ENCODE assay signal across 10 cellular contexts in the genomic region with DNA sequence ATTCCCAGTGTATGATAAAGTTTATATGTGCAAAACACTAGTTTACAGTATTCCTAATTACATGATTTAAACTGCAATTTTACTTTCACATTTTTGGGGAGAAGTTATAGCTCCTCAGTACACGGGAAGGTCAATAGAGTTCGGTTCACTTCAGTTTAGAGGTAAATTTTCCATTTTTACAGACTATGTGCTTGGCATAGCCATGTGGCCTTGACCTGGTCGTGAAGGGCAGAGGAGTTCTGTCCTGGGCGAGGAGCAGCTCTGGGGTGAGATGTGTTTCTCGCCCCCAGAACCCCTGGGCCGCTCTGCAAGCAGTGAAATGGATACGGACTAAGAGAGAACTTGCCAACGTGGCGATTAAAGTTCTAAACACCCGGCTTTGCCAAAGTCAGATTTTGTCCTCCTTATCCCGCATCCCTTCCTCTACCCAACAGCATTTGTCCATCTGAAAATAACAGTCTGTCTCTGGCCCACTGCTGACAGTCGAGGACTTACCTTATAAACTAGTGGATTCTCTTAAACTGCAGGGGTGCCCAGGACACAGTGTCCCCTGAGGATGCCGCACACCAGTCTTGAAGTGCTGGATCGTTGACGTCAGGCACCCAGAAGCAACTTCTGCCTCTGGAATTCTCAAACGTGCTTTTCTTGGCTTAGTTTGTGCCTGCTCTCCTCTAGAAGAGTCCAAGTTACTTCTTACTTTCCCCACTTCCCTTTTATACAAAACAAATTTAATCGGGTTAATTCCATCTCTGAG. TPM values are rescaled to one million over a fixed set of nuclear protein-coding genes. Genes with fewer than 3 reads are reported as not detected.
A peak's percentile ranks its signal among the peaks of the same experiment; 100 is the strongest.
DNase-seq lines count a peak whose midpoint lies in the region; TF ChIP-seq lines count a peak whose summit lies in the region.
"Had no signal": no experiment of that assay in that cellular context is flagged by ENCODE, and none has a peak within 500 bp of the region (broad histone marks: within the 10 kb centered on the region; RNA-seq: fewer than 3 reads in every experiment).

No MANE protein-coding gene starts in this region.

- H3K4me3 ChIP-seq in coronary artery (peak overlapping the region; percentile 94), vagina (no peak overlapping the region)

- no peak for TF ChIP-seq CTCF in coronary artery (IDR thresholded peaks at IDR 0.05)
- TF ChIP-seq CTCF in neural crest cell (conservative IDR thresholded peaks at IDR 0.05) = no peak
- no peak for TF ChIP-seq CTCF in vagina (IDR thresholded peaks at IDR 0.05)

- no peaks in the 10 kb centered on the region for H3K27me3 Mint-ChIP-seq in activated naive CD8-positive, alpha-beta T cell
- no peaks in the 10 kb centered on the region for H3K27me3 Mint-ChIP-seq in activated naive CD8-positive, alpha-beta T cell treated with anti-CD3 and anti-CD28 coated beads for 36 hours
- H3K27me3 Mint-ChIP-seq in neural crest cell (ENCODE audit: low read depth) = no peaks in the 10 kb centered on the region

- TF ChIP-seq POLR2A in vagina (IDR thresholded peaks at IDR 0.05) = no peak

- H3K9me3 Mint-ChIP-seq in activated naive CD8-positive, alpha-beta T cell (ENCODE audit: low read depth) = no peaks in the 10 kb centered on the region
- H3K9me3 Mint-ChIP-seq in activated naive CD8-positive, alpha-beta T cell treated with anti-CD3 and anti-CD28 coated beads for 36 hours = no peaks in the 10 kb centered on the region
- no peaks in the 10 kb centered on the region for H3K9me3 Mint-ChIP-seq in neural crest cell

- H3K36me3 Mint-ChIP-seq in activated naive CD8-positive, alpha-beta T cell = no peaks in the 10 kb centered on the region
- peaks cover 8% of the 10 kb centered on the region for H3K36me3 Mint-ChIP-seq in activated naive CD8-positive, alpha-beta T cell treated with anti-CD3 and anti-CD28 coated beads for 36 hours
- peaks cover under 1% of the 10 kb centered on the region for H3K36me3 Mint-ChIP-seq in neural crest cell (ENCODE audit: low read depth)

- peak overlapping the region; percentile 25 for H3K4me3 Mint-ChIP-seq in activated naive CD8-positive, alpha-beta T cell
- no peak overlapping the region for H3K4me3 Mint-ChIP-seq in activated naive CD8-positive, alpha-beta T cell treated with anti-CD3 and anti-CD28 coated beads for 36 hours
- H3K4me3 Mint-ChIP-seq in neural crest cell = peak overlapping the region; percentile 64

- H3K4me1 ChIP-seq in vagina = peaks cover 30% of the 10 kb centered on the region

- H3K4me1 Mint-ChIP-seq in activated naive CD8-positive, alpha-beta T cell (ENCODE audit: low read depth) = peaks cover 16% of the 10 kb centered on the region
- H3K4me1 Mint-ChIP-seq in activated naive CD8-positive, alpha-beta T cell treated with anti-CD3 and anti-CD28 coated beads for 36 hours = peaks cover 15% of the 10 kb centered on the region
- H3K4me1 Mint-ChIP-seq in neural crest cell = peaks cover 16% of the 10 kb centered on the region

- no peak for DNase-seq in activated naive CD8-positive, alpha-beta T cell treated with anti-CD3 and anti-CD28 coated beads for 36 hours
- DNase-seq in coronary artery (ENCODE audit: low spot score) (peak; percentile 91), neural crest cell (ENCODE audit: low read depth, low spot score) (no peak), vagina (ENCODE audit: extremely low spot score in 2 of 2) (no peak), NCI-H187 (lab: John Stamatoyannopoulos, UW) (no peak), iPS-NIHi11 (ENCODE audit: low spot score) (no peak)
- DNase-seq in stimulated activated CD4-positive, alpha-beta T cell treated with anti-CD3 and anti-CD28 coated beads, Interleukin-1b, Interleukin-23, amount 100 ng/mL, for 48 hours = no peak
- DNase-seq: H7, MV-4-11 had no signal

- no peaks in the 10 kb centered on the region for H3K9me3 ChIP-seq in vagina

- H3K27me3 ChIP-seq in vagina = no peaks in the 10 kb centered on the region

- intact Hi-C loops in vagina (cut with DNase I) = loop anchor here (10.0 kb wide), 2 partner anchors 148 to 218 kb away; no protein-coding TSS in a partner anchor

- no peaks in the 10 kb centered on the region for H3K36me3 ChIP-seq in vagina

- peak overlapping the region; percentile 10 for H3K27ac Mint-ChIP-seq in activated naive CD8-positive, alpha-beta T cell
- no peak overlapping the region for H3K27ac Mint-ChIP-seq in activated naive CD8-positive, alpha-beta T cell treated with anti-CD3 and anti-CD28 coated beads for 36 hours
- no peak overlapping the region for H3K27ac Mint-ChIP-seq in neural crest cell (ENCODE audit: unreplicated experiment)

- H3K27ac ChIP-seq in coronary artery (peak overlapping the region; percentile 98 to 100), vagina (peak overlapping the region; percentile 99)

RNA-seq across cellular contexts. Expression of a gene that starts 1.5 kb away (rescaled TPM):
- total RNA-seq in activated naive CD8-positive, alpha-beta T cell treated with anti-CD3 and anti-CD28 coated beads for 36 hours = 10 to 100 TPM; 16.2 to 18.3 TPM
- total RNA-seq in neural crest cell = 31.1 and 33.2 TPM in 2 replicates
- total RNA-seq in vagina = 26.8 TPM
